ENCODE assay signal across 17 cellular contexts in genomic region chr2:85807756-85808155, GRCh38. TPM values are rescaled to one million over a fixed set of nuclear protein-coding genes. Genes with fewer than 3 reads are reported as not detected.
DNase-seq lines count a peak whose midpoint lies in the region; ATAC-seq, FAIRE-seq and TF ChIP-seq lines count a peak whose summit lies in the region.
"Had no signal": no experiment of that assay in that cellular context is flagged by ENCODE, and none has a peak within 500 bp of the region (broad histone marks: within the 10 kb centered on the region; RNA-seq: fewer than 3 reads in every experiment).

No MANE protein-coding gene starts in this region.

- H3K4me1 ChIP-seq in A549 (peaks cover 37% of the 10 kb centered on the region), sigmoid colon (peaks cover 0 to 13% (median 11%) of the 10 kb centered on the region in 4 donors)

- TF ChIP-seq POLR2A in A549 (IDR thresholded peaks at IDR 0.05; ENCODE audit: low read length): no peak
- TF ChIP-seq POLR2A in sigmoid colon (IDR thresholded peaks at IDR 0.05): no peak

- no peak overlapping the region for H3K27ac Mint-ChIP-seq in activated T-cell treated with anti-CD3 and anti-CD28 coated beads, Interleukin-2, amount 50 U/mL, for 24 hours

- TF ChIP-seq RAD21 in A549 (conservative IDR thresholded peaks at IDR 0.05 in 1 of 2, IDR thresholded peaks at IDR 0.05 in 1 of 2): no peak

- H3K4me3 ChIP-seq in A549: no peak overlapping the region
- no peak overlapping the region for H3K4me3 ChIP-seq in sigmoid colon
- H3K4me3 ChIP-seq: GM12878 had no signal

- TF ChIP-seq EP300 in A549 (IDR thresholded peaks at IDR 0.05): no peak
- TF ChIP-seq EP300 in sigmoid colon (IDR thresholded peaks at IDR 0.05): no peak

- no peak for TF ChIP-seq CTCF in A549 (IDR thresholded peaks at IDR 0.05)
- no peak for TF ChIP-seq CTCF in sigmoid colon (IDR thresholded peaks at IDR 0.05)

- H3K27me3 ChIP-seq in sigmoid colon: no peaks in the 10 kb centered on the region
- H3K27me3 ChIP-seq: BE2C had no signal

- no peaks in the 10 kb centered on the region for H3K36me3 ChIP-seq in sigmoid colon
- H3K36me3 ChIP-seq: BE2C had no signal

- DNase-seq in activated T-cell treated with anti-CD3 and anti-CD28 coated beads, Interleukin-2, amount 50 U/mL, for 24 hours: peak; percentile 18
- DNase-seq in activated T-cell treated with anti-CD3 and anti-CD28 coated beads, Interleukin-2, amount 50 U/mL, for 4 hours: no peak
- DNase-seq in A549 (ENCODE audit: low read depth in 1 of 2, low spot score in 1 of 2) (no peak), sigmoid colon (peak; percentile 33), 8988T (no peak), NCI-H1105 (lab: John Stamatoyannopoulos, UW) (no peak), NCI-H1092 treated with DMSO at 0.1 percent for 48 hours (lab: John Stamatoyannopoulos, UW) (no peak)
- DNase-seq in activated CD8-positive, alpha-beta memory T cell treated with anti-CD3 and anti-CD28 coated beads, Interleukin-2, amount 50 U/mL, for 48 hours: peak; percentile 23
- DNase-seq: BE2C; CD4-positive, alpha-beta memory T cell; DMS79; GOT3; H9 had no signal

- H3K4me3 Mint-ChIP-seq in activated T-cell treated with anti-CD3 and anti-CD28 coated beads, Interleukin-2, amount 50 U/mL, for 24 hours: no peak overlapping the region
- no peak overlapping the region for H3K4me3 Mint-ChIP-seq in activated T-cell treated with anti-CD3 and anti-CD28 coated beads, Interleukin-2, amount 50 U/mL, for 4 hours
- H3K4me3 Mint-ChIP-seq: CD4-positive, alpha-beta memory T cell; H9 had no signal

- H3K27me3 Mint-ChIP-seq in activated T-cell treated with anti-CD3 and anti-CD28 coated beads, Interleukin-2, amount 50 U/mL, for 24 hours: peaks cover 4% of the 10 kb centered on the region
- peaks cover 2% of the 10 kb centered on the region for H3K27me3 Mint-ChIP-seq in activated T-cell treated with anti-CD3 and anti-CD28 coated beads, Interleukin-2, amount 50 U/mL, for 4 hours (ENCODE audit: low read depth)

- CTCF ChIA-PET in A549 (lab: Yijun Ruan, JAX): interaction anchor here (0.6 to 35.1 kb wide), 5 partner anchors 19 to 273 kb away, joined by 3 to 1675 read pairs (median 4); partner anchors contain the start of gene ATOH8

- no peak for FAIRE-seq in A549 (lab: Jason Lieb, UNC)
- FAIRE-seq: A204.1, GM12878, GM18507 had no signal

- H3K9me3 ChIP-seq in A549: no peaks in the 10 kb centered on the region
- H3K9me3 ChIP-seq in sigmoid colon: no peaks in the 10 kb centered on the region
- H3K9me3 ChIP-seq: BE2C had no signal

- no peaks in the 10 kb centered on the region for H3K36me3 Mint-ChIP-seq in activated T-cell treated with anti-CD3 and anti-CD28 coated beads, Interleukin-2, amount 50 U/mL, for 24 hours (ENCODE audit: low read depth)
- H3K36me3 Mint-ChIP-seq in activated T-cell treated with anti-CD3 and anti-CD28 coated beads, Interleukin-2, amount 50 U/mL, for 4 hours (ENCODE audit: insufficient read depth): no peaks in the 10 kb centered on the region
- H3K36me3 Mint-ChIP-seq: CD4-positive, alpha-beta memory T cell had no signal

- POLR2A ChIA-PET in A549 (lab: Yijun Ruan, JAX): no interaction called here

- no peak for ATAC-seq in activated T-cell treated with anti-CD3 and anti-CD28 coated beads, Interleukin-2, amount 50 U/mL, for 4 hours
- ATAC-seq in A549: no peak
- ATAC-seq: GM12878 had no signal

- H3K9me3 Mint-ChIP-seq in activated T-cell treated with anti-CD3 and anti-CD28 coated beads, Interleukin-2, amount 50 U/mL, for 24 hours: no peaks in the 10 kb centered on the region
- no peaks in the 10 kb centered on the region for H3K9me3 Mint-ChIP-seq in activated T-cell treated with anti-CD3 and anti-CD28 coated beads, Interleukin-2, amount 50 U/mL, for 4 hours
- H3K9me3 Mint-ChIP-seq: CD4-positive, alpha-beta memory T cell; H9 had no signal

- WGBS in A549 (ENCODE audit: missing lambda C conversion rate): 81% methylated on average over 3 of the region's 3 CpGs
- 93 to 95% methylated on average over 3 of the region's 3 CpGs for WGBS in sigmoid colon, 2 donors

- H3K27ac ChIP-seq in A549 (peak overlapping the region; percentile 70 to 75; a peak in 5 of 6 replicates), sigmoid colon (no peak overlapping the region)
- H3K27ac ChIP-seq: C4-2B had no signal

- H3K4me1 Mint-ChIP-seq in activated T-cell treated with anti-CD3 and anti-CD28 coated beads, Interleukin-2, amount 50 U/mL, for 24 hours (ENCODE audit: low read depth): peaks cover 14% of the 10 kb centered on the region
- H3K4me1 Mint-ChIP-seq in activated T-cell treated with anti-CD3 and anti-CD28 coated beads, Interleukin-2, amount 50 U/mL, for 4 hours (ENCODE audit: low read depth): peaks cover 12% of the 10 kb centered on the region

- intact Hi-C loops in sigmoid colon (cut with DNase I): no loop called here

- no peak overlapping the region for H3K4me2 ChIP-seq in A549

TF ChIP-seq in A549, 52 proteins besides CTCF, POLR2A, EP300 and RAD21:
- TF ChIP-seq HEYL (CRISPR knock-in tag; IDR thresholded peaks at IDR 0.05): no peak
- no peak for TF ChIP-seq KDM5A (IDR thresholded peaks at IDR 0.05)
- no peak for TF ChIP-seq RCOR1 (IDR thresholded peaks at IDR 0.05; ENCODE audit: low read depth, low read length)
- no peak for TF ChIP-seq BHLHE40 (IDR thresholded peaks at IDR 0.05; ENCODE audit: low read depth, low read length)
- no peak for TF ChIP-seq RNF2 (IDR thresholded peaks at IDR 0.05; ENCODE audit: borderline replicate concordance, low read depth)
- no peak for TF ChIP-seq PHF8 (IDR thresholded peaks at IDR 0.05; ENCODE audit: borderline replicate concordance, low read depth)
- TF ChIP-seq, protein P1, sequence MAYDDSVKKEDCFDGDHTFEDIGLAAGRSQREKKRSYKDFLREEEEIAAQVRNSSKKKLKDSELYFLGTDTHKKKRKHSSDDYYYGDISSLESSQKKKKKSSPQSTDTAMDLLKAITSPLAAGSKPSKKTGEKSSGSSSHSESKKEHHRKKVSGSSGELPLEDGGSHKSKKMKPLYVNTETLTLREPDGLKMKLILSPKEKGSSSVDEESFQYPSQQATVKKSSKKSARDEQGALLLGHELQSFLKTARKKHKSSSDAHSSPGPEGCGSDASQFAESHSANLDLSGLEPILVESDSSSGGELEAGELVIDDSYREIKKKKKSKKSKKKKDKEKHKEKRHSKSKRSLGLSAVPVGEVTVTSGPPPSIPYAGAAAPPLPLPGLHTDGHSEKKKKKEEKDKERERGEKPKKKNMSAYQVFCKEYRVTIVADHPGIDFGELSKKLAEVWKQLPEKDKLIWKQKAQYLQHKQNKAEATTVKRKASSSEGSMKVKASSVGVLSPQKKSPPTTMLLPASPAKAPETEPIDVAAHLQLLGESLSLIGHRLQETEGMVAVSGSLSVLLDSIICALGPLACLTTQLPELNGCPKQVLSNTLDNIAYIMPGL (CRISPR knock-in tag; IDR thresholded peaks at IDR 0.05; ENCODE audit: borderline replicate concordance): no peak
- no peak for TF ChIP-seq MAZ (IDR thresholded peaks at IDR 0.05; ENCODE audit: borderline replicate concordance, low read depth, low read length)
TF ChIP-seq in A549: peak in this region for 0.

RNA-seq across cellular contexts. Expression of gene ATOH8, which starts 54.0 kb away (rescaled TPM):
- not detected for total RNA-seq in activated T-cell treated with anti-CD3 and anti-CD28 coated beads, Interleukin-2, amount 50 U/mL, for 4 hours
- polyA plus RNA-seq in A549 (2011; rRNA removed) (1.8 and 2.6 TPM in 2 replicates), A549 (2017; fragmentation: RNase III; extraction: RNeasy Plus Mini Kit Qiagen cat#74134 plus additional on column Dnase treatment) (11.1 to 20.7 TPM (median 20.0 TPM) in 3 replicates), sigmoid colon (1 to 10 TPM; 1.6 to 9.4 (median 6.6) TPM)
- polyA plus RNA-seq in A549 (2012; cell fraction: cytosol; rRNA removed): 13.2 and 22.4 TPM in 2 replicates
- polyA plus RNA-seq in A549 (2012; cell fraction: nucleus; rRNA removed): 19.3 and 20.6 TPM in 2 replicates
- polyA minus RNA-seq in A549 (2011; rRNA and poly(A)+ RNA removed): 2.4 and 3.4 TPM in 2 replicates
- total RNA-seq in sigmoid colon: 10 to 100 TPM; 12.4 to 20.6 (median 18.1) TPM
- total RNA-seq: CD4-positive, alpha-beta memory T cell; GM12878 had no signal
- polyA plus RNA-seq: CD4-positive, alpha-beta memory T cell had no signal

Comparison
In these comparisons a context has a peak if more than half of its experiments do, and no peak if none do; other contexts are left out.
1. DNase-seq: peak in activated T-cell treated with anti-CD3 and anti-CD28 coated beads, Interleukin-2, amount 50 U/mL, for 24 hours (single experiment), activated CD8-positive, alpha-beta memory T cell treated with anti-CD3 and anti-CD28 coated beads, Interleukin-2, amount 50 U/mL, for 48 hours (single experiment) and sigmoid colon (single experiment); none in activated T-cell treated with anti-CD3 and anti-CD28 coated beads, Interleukin-2, amount 50 U/mL, for 4 hours (single experiment), A549 (0 of 2), 8988T (single experiment), NCI-H1105 (single experiment) and NCI-H1092 treated with DMSO at 0.1 percent for 48 hours (single experiment).
2. H3K27ac ChIP-seq: peak in A549 (2 of 2); none in sigmoid colon (0 of 4).
3. RNA of gene ATOH8, which starts 54.0 kb away (total RNA-seq): 12.4 to 20.6 TPM in sigmoid colon; not detected in activated T-cell treated with anti-CD3 and anti-CD28 coated beads, Interleukin-2, amount 50 U/mL, for 4 hours; every median in the first group is over 10 times any median in the second.